ENCODE assay signal across 1 cellular context in genomic region chr20:48657426-48658197, GRCh38.
TF ChIP-seq lines count a peak whose summit lies in the region.

No MANE protein-coding gene starts in this region.

TF ChIP-seq in HepG2, 621 proteins besides CTCF, POLR2A, EP300 and RAD21 (continued from another document and continues in another):
- TF ChIP-seq HMGXB3 (CRISPR knock-in tag; IDR thresholded peaks at IDR 0.05; ENCODE audit: borderline replicate concordance) (peak; percentile 35; the same call in 1 of the 2 replicates), STAG1 (CRISPR knock-in tag; IDR thresholded peaks at IDR 0.05) (peak; percentile 99), MXI1 (IDR thresholded peaks at IDR 0.05; ENCODE audit: borderline replicate concordance, low read depth, low read length) (peak; percentile 43; the same call in 1 of the 3 replicates), CCDC6 (CRISPR knock-in tag; IDR thresholded peaks at IDR 0.05) (no peak; the same call in 1 of the 2 replicates), ZNF691 (CRISPR knock-in tag; IDR thresholded peaks at IDR 0.05; ENCODE audit: borderline replicate concordance, low read depth) (no peak), ZNF318 (CRISPR knock-in tag; IDR thresholded peaks at IDR 0.05) (no peak), KLF15 (CRISPR knock-in tag; IDR thresholded peaks at IDR 0.05; ENCODE audit: borderline replicate concordance) (no peak), U2AF1 (optimal IDR thresholded peaks at IDR 0.05; ENCODE audit: low read depth, low read length) (no peak), ZNF280B (CRISPR knock-in tag; IDR thresholded peaks at IDR 0.05; ENCODE audit: borderline replicate concordance) (no peak; the same call in 1 of the 2 replicates), THAP8 (CRISPR knock-in tag; IDR thresholded peaks at IDR 0.05; ENCODE audit: borderline replicate concordance) (no peak; the same call in 1 of the 2 replicates), RAD51 (IDR thresholded peaks at IDR 0.05; ENCODE audit: borderline replicate concordance) (no peak), HNRNPL (IDR thresholded peaks at IDR 0.05; ENCODE audit: low read depth, low read length) (no peak), ZNF792 (CRISPR knock-in tag; IDR thresholded peaks at IDR 0.05) (0 out of 2 replicates have a peak, but pooled peaks have one; percentile 31), LCORL (IDR thresholded peaks at IDR 0.05) (no peak), LCORL (CRISPR knock-in tag; IDR thresholded peaks at IDR 0.05) (no peak), SKIL (CRISPR knock-in tag; IDR thresholded peaks at IDR 0.05; ENCODE audit: borderline replicate concordance) (no peak), ZNF598 (CRISPR knock-in tag; IDR thresholded peaks at IDR 0.05; ENCODE audit: borderline replicate concordance) (no peak), ELF4 (CRISPR knock-in tag; IDR thresholded peaks at IDR 0.05; ENCODE audit: borderline replicate concordance) (no peak), ARNTL (CRISPR knock-in tag; IDR thresholded peaks at IDR 0.05) (no peak), ZNF24 (IDR thresholded peaks at IDR 0.05) (no peak), ZC3H13 (CRISPR knock-in tag; IDR thresholded peaks at IDR 0.05) (no peak), FOXK1 (CRISPR knock-in tag; IDR thresholded peaks at IDR 0.05; ENCODE audit: borderline replicate concordance, low read depth) (no peak), ZNF337 (CRISPR knock-in tag; IDR thresholded peaks at IDR 0.05; ENCODE audit: borderline replicate concordance, low read depth) (no peak), BRD4 (CRISPR knock-in tag; IDR thresholded peaks at IDR 0.05) (no peak), ZNF883 (CRISPR knock-in tag; IDR thresholded peaks at IDR 0.05; ENCODE audit: not compliant biosample characterization) (no peak), ZNF605 (CRISPR knock-in tag; IDR thresholded peaks at IDR 0.05) (0 out of 2 replicates have a peak, but pooled peaks have one; percentile 45), ZNF414 (CRISPR knock-in tag; IDR thresholded peaks at IDR 0.05) (no peak), ZFP62 (CRISPR knock-in tag; IDR thresholded peaks at IDR 0.05) (no peak), PITX1 (CRISPR knock-in tag; IDR thresholded peaks at IDR 0.05) (no peak), ZBTB1 (CRISPR knock-in tag; IDR thresholded peaks at IDR 0.05; ENCODE audit: borderline replicate concordance) (no peak), ELF3 (CRISPR knock-in tag; IDR thresholded peaks at IDR 0.05) (0 out of 2 replicates have a peak, but pooled peaks have one; percentile 48), RFXANK (CRISPR knock-in tag; IDR thresholded peaks at IDR 0.05) (no peak), ZNF18 (CRISPR knock-in tag; IDR thresholded peaks at IDR 0.05; ENCODE audit: insufficient replicate concordance) (no peak), CREBL2 (CRISPR knock-in tag; IDR thresholded peaks at IDR 0.05; ENCODE audit: borderline replicate concordance) (no peak), ZNF530 (CRISPR knock-in tag; IDR thresholded peaks at IDR 0.05; ENCODE audit: low read depth) (no peak), ZNF850 (CRISPR knock-in tag; conservative IDR thresholded peaks at IDR 0.05) (no peak), POGZ (CRISPR knock-in tag; IDR thresholded peaks at IDR 0.05) (no peak), PREB (CRISPR knock-in tag; IDR thresholded peaks at IDR 0.05) (no peak; the same call in 1 of the 2 replicates), GZF1 (CRISPR knock-in tag; IDR thresholded peaks at IDR 0.05) (no peak), ZNF776 (CRISPR knock-in tag; IDR thresholded peaks at IDR 0.05) (0 out of 2 replicates have a peak, but pooled peaks have one; percentile 29)
